Comparison of ENCODE assay signal across 2 cellular contexts in genomic region chr16:70158261-70158939, GRCh38.
TF ChIP-seq lines count a peak whose summit lies in the region.

No MANE protein-coding gene starts in this region.

TF ChIP-seq in SK-N-SH, 30 proteins besides CTCF, POLR2A, EP300 and RAD21 (continued from another document):
- TF ChIP-seq EZH2phosphoT487 (IDR thresholded peaks at IDR 0.05; ENCODE audit: borderline replicate concordance, low read depth) (no peak), PBX3 (IDR thresholded peaks at IDR 0.05) (no peak), MXI1 (IDR thresholded peaks at IDR 0.05; ENCODE audit: low read depth, low read length) (no peak), TAF1 (IDR thresholded peaks at IDR 0.05; ENCODE audit: borderline replicate concordance, low read depth, low read length) (no peak), NFIC (IDR thresholded peaks at IDR 0.05; ENCODE audit: borderline replicate concordance) (no peak), RCOR1 (IDR thresholded peaks at IDR 0.05; ENCODE audit: low read length) (no peak), YY1 (IDR thresholded peaks at IDR 0.05; ENCODE audit: low read depth) (no peak), RXRA (IDR thresholded peaks at IDR 0.05; ENCODE audit: borderline replicate concordance, low read depth) (no peak), SIN3A (IDR thresholded peaks at IDR 0.05; ENCODE audit: borderline replicate concordance, low read depth, low read length) (no peak), SMC3 (IDR thresholded peaks at IDR 0.05; ENCODE audit: low read depth, low read length) (no peak), FOXM1 (IDR thresholded peaks at IDR 0.05; ENCODE audit: low read depth) (no peak), FOSL2 (IDR thresholded peaks at IDR 0.05; ENCODE audit: borderline replicate concordance, low read depth) (no peak)

TF ChIP-seq in HCT116, 20 proteins besides CTCF, POLR2A, EP300 and RAD21 (continued from another document):
- TF ChIP-seq SIN3A (IDR thresholded peaks at IDR 0.05; ENCODE audit: low read depth): no peak
- TF ChIP-seq ZNF274 (IDR thresholded peaks at IDR 0.05; ENCODE audit: low read depth, low read length): no peak
- TF ChIP-seq CBX3 (IDR thresholded peaks at IDR 0.05; ENCODE audit: low read depth): no peak
- no peak for TF ChIP-seq JUND (IDR thresholded peaks at IDR 0.05)
- no peak for TF ChIP-seq ELF1 (IDR thresholded peaks at IDR 0.05; ENCODE audit: borderline replicate concordance, low read depth)
- no peak for TF ChIP-seq ATF3 (IDR thresholded peaks at IDR 0.05)
- TF ChIP-seq SRF (IDR thresholded peaks at IDR 0.05; ENCODE audit: low read depth): no peak
- no peak for TF ChIP-seq SP1 (IDR thresholded peaks at IDR 0.05; ENCODE audit: low read depth)
- TF ChIP-seq FOSL1 (IDR thresholded peaks at IDR 0.05; ENCODE audit: low read depth): no peak
- no peak for TF ChIP-seq CEBPB (IDR thresholded peaks at IDR 0.05; ENCODE audit: low read depth)
- no peak for TF ChIP-seq ZFX (IDR thresholded peaks at IDR 0.05)
- no peak for TF ChIP-seq EZH2 (IDR thresholded peaks at IDR 0.05)
- no peak for TF ChIP-seq ZBTB33 (IDR thresholded peaks at IDR 0.05; ENCODE audit: extremely low read depth, insufficient replicate concordance, low read length)
- no peak for TF ChIP-seq EZH2phosphoT487 (IDR thresholded peaks at IDR 0.05; ENCODE audit: borderline replicate concordance)
- TF ChIP-seq REST (IDR thresholded peaks at IDR 0.05; ENCODE audit: low read depth): no peak
